In the genomic region with DNA sequence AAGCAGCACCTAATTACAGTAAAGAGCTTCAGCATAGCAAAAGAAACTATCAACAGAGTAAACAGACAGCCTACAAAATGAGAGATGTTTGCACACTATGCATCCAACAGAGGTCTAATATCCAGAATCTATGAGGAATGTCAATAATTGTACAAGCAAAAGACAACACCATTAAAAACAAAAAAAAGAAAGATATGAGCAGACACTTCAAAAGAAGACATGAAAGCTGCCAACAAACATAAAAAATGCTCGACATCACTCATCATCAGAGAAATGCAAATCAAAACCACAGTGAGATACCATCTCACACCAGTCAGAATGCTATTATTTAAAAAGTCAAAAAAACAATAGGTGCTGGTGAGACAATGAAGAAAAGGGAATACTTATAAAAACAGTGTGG, we compare ENCODE assay signal across 17 cellular contexts.
"Had no signal": no experiment of that assay in that cellular context is flagged by ENCODE, and none has a peak within 500 bp of the region (broad histone marks: within the 10 kb centered on the region; RNA-seq: fewer than 3 reads in every experiment).

No MANE protein-coding gene starts in this region.

- H3K4me3 ChIP-seq: esophagus muscularis mucosa, gastroesophageal sphincter, heart left ventricle, left ventricle myocardium inferior had no signal

- DNase-seq: activated CD4-positive, alpha-beta T cell treated with anti-CD3 and anti-CD28 coated beads, Interleukin-2, amount 50 U/mL, for 1 hour; activated CD4-positive, CD25-positive, alpha-beta regulatory T cell treated with anti-CD3 and anti-CD28 coated beads, Interleukin-2, amount 50 U/mL, for 72 hours; effector CD4-positive, alpha-beta T cell; heart left ventricle; kidney glomerular epithelial cell; left ventricle myocardium inferior; mammary epithelial cell; midbrain; nephron progenitor cell; nucleus accumbens; retina; stimulated activated naive CD4-positive, alpha-beta T cell; T-helper 9 cell had no signal

- H3K27me3 ChIP-seq: esophagus muscularis mucosa, gastroesophageal sphincter, heart left ventricle had no signal

- FAIRE-seq: bronchial epithelial cell, endothelial cell of umbilical vein had no signal

- H3K36me3 ChIP-seq: esophagus muscularis mucosa, gastroesophageal sphincter, heart left ventricle, left ventricle myocardium inferior had no signal

- H3K9me3 ChIP-seq: esophagus muscularis mucosa, gastroesophageal sphincter, heart left ventricle, left ventricle myocardium inferior had no signal

- ATAC-seq: gastroesophageal sphincter, heart left ventricle had no signal

- H3K4me1 ChIP-seq: esophagus muscularis mucosa, gastroesophageal sphincter, heart left ventricle, left ventricle myocardium inferior had no signal

- H3K27ac ChIP-seq: esophagus muscularis mucosa, gastroesophageal sphincter, heart left ventricle, left ventricle myocardium inferior had no signal
